ENCODE assay signal across 8 cellular contexts in the genomic region with DNA sequence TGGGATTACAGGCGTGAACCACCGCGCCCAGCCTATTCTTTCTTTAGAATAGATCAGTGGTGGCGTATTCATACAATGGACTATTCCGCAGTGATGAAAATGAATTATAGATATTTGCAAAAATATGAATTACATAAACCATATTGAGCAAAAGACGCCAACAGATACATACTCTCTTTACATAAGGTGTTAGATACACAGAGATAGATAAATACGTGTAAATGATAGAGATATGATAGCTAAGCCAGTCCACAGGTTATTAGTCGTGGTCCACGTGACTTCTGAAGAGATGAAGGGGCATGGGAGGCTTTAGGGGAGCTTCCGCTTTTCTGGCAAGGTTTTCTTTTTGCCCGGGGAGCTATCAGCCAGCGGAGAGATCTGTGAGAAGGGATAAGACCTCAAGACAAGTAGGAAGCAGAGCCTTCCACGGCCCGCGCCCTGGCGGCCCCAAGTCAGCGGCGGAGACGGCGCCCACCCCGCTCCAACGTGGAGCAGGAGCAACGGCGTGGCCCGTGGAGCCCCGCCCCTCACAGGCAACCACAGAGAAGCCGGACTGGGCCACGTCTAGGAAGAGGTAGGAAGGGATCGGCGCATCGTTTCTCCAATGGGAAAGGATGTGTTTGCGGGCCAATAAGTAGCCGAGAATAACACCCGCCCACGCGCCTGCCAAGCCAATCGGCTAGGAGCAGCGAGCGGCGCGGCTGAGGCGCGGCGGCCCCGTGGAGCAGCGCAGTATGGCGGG.
DNase-seq lines count a peak whose midpoint lies in the region; ATAC-seq and TF ChIP-seq lines count a peak whose summit lies in the region.

TSS of gene MSTO1 (plus strand) at position 704 of the 742 bp plus-strand sequence. CDS start at position 735, 31 bp downstream.

- TF ChIP-seq CTCF in AG09319 (IDR thresholded peaks at IDR 0.05; ENCODE audit: low read depth, low read length) = no peak

- DNase-seq in AG09319 (ENCODE audit: extremely low read depth, low read depth) = peak; percentile 92
- peak; percentile 97 for DNase-seq in NCI-H446 treated with DMSO at 0.1 percent for 48 hours (lab: John Stamatoyannopoulos, UW)
- peak; percentile 99 for DNase-seq in cerebellar cortex (ENCODE audit: low spot score)
- DNase-seq in islet precursor cell = peak; percentile 99
- DNase-seq in stimulated activated CD4-positive, alpha-beta T cell treated with anti-CD3 and anti-CD28 coated beads, Interleukin-12 subunit alpha, Interleukin-12 subunit beta, amount 100 ng/mL, for 48 hours (ENCODE audit: low read depth in 2 of 3, low spot score in 1 of 3) = peak; percentile 98 to 99 (median 98)

- ATAC-seq in GM19035 (IDR thresholded peaks at IDR 0.05; ENCODE audit: unreplicated experiment) = peak; percentile 91
- peak; percentile 96 for ATAC-seq in HG03354 (IDR thresholded peaks at IDR 0.05; ENCODE audit: poor library complexity, severe bottlenecking, unreplicated experiment)
- ATAC-seq in activated CD4-positive, CD25-positive, alpha-beta regulatory T cell treated with anti-CD3 and anti-CD28 coated beads, Interleukin-2, amount 50 U/mL, for 24 hours = peak; percentile 96 to 97

Comparison
In these comparisons a context has a peak if more than half of its experiments do, and no peak if none do; other contexts are left out.
1. Peak in every context shown above with its lines: DNase-seq and ATAC-seq.